ENCODE assay signal across 1 cellular context in the genomic region with DNA sequence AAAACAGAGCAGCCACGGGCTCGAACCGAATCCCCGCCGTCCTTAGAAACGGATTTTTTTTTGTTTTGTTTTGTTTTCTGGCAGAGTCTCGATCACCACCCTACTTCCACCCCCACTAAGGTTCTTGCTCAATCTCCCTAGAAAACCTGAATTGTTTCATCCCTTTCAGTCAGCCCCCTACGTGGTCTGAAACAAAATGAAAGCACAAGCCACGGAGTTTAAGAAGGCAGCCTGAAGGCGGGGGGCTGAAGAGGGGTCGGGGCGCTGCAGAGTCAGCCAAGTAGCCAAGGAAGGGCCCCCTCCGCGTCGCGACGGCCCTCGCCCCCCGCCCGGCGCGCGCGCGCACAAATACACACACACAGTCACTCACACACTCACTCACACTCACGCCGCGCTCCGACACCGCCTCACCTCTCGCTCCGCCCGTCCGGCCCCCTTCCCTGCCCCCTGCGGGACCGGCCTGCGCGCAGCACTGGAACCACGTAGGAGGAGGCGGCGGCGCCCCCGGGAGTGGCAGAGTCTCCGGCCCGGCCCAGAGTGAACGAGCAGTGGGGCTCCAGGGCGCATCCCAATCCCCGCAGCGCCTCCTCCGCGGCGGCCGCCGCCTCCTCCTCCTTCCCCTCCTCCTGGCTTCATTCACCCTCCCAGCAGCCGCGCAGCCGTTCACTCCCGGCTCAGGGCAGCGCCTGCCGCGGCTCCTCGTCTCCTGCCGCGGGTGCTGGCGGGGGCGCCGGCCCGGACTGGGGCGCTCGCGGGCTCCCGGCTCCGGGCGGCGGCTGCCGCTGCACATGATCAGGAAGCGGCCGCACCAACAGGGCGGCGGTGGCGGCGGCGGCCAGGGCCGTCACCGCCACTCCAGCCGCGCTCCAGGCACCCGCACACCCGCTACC.
TF ChIP-seq lines count a peak whose summit lies in the region.

No MANE protein-coding gene starts in this region.

TF ChIP-seq in HCT116, 20 proteins besides CTCF, POLR2A, EP300 and RAD21 (continued from another document):
- TF ChIP-seq, protein P1, sequence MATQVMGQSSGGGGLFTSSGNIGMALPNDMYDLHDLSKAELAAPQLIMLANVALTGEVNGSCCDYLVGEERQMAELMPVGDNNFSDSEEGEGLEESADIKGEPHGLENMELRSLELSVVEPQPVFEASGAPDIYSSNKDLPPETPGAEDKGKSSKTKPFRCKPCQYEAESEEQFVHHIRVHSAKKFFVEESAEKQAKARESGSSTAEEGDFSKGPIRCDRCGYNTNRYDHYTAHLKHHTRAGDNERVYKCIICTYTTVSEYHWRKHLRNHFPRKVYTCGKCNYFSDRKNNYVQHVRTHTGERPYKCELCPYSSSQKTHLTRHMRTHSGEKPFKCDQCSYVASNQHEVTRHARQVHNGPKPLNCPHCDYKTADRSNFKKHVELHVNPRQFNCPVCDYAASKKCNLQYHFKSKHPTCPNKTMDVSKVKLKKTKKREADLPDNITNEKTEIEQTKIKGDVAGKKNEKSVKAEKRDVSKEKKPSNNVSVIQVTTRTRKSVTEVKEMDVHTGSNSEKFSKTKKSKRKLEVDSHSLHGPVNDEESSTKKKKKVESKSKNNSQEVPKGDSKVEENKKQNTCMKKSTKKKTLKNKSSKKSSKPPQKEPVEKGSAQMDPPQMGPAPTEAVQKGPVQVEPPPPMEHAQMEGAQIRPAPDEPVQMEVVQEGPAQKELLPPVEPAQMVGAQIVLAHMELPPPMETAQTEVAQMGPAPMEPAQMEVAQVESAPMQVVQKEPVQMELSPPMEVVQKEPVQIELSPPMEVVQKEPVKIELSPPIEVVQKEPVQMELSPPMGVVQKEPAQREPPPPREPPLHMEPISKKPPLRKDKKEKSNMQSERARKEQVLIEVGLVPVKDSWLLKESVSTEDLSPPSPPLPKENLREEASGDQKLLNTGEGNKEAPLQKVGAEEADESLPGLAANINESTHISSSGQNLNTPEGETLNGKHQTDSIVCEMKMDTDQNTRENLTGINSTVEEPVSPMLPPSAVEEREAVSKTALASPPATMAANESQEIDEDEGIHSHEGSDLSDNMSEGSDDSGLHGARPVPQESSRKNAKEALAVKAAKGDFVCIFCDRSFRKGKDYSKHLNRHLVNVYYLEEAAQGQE (IDR thresholded peaks at IDR 0.05; ENCODE audit: low read depth): no peak
- TF ChIP-seq JUND (IDR thresholded peaks at IDR 0.05) (no peak), YY1 (IDR thresholded peaks at IDR 0.05; ENCODE audit: extremely low read depth, insufficient replicate concordance, low read depth, low read length) (no peak)
